In the genomic region with DNA sequence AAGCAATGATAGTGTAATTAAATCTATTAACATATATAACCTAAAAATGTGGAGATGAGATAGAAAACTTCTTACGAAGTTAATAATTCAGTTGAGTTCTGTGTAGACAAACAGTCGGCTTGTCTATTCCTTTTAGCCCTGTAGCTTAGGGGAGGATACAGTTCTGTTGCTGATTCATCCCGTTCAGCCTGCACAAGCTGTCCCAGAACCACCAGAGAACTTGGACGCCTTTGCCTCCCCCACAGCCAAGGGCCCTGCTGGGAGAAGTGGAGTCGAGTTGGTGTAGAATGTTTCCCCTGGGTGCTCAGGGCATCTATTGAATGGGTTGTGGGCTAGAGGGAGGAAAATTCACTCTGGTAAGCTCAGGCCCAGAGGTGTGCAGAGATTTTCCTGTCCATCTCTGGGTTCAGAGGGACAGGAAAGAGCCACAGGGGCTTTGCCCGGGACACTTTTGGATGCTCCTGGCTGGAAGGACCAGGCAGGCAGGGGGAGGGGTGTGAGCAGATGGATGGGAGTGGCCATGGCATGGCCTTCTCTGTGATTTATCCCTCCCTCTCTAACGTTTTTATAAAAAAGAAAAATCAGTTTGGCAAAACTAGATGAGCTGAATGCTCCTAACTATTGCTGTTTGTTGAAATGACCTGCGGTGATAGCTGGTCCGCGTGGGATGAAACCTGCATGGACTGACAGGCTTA, we compare ENCODE assay signal across 12 cellular contexts. TPM values are rescaled to one million over a fixed set of nuclear protein-coding genes. Genes with fewer than 3 reads are reported as not detected.
A peak's percentile ranks its signal among the peaks of the same experiment; 100 is the strongest.
DNase-seq lines count a peak whose midpoint lies in the region; ATAC-seq, FAIRE-seq and TF ChIP-seq lines count a peak whose summit lies in the region.
"Had no signal": no experiment of that assay in that cellular context is flagged by ENCODE, and none has a peak within 500 bp of the region (broad histone marks: within the 10 kb centered on the region; RNA-seq: fewer than 3 reads in every experiment).

No MANE protein-coding gene starts in this region.

- POLR2A ChIA-PET in CD8-positive, alpha-beta T cell (lab: Charles Lee): no interaction called here

- no peaks in the 10 kb centered on the region for H3K36me3 Mint-ChIP-seq in CD8-positive, alpha-beta T cell

- in situ Hi-C loops in ACHN (cut with HindIII; ENCODE audit: low pct_ligation_motif_present, low pct_unique_long_range_greater_than_20kb, low sequenced_read_pairs): no loop called here

- FAIRE-seq in frontal cortex (lab: Jason Lieb, UNC): no peak
- FAIRE-seq: kidney had no signal

- H3K9me3 ChIP-seq in CD8-positive, alpha-beta T cell (ENCODE audit: low read length): no peaks in the 10 kb centered on the region
- no peaks in the 10 kb centered on the region for H3K9me3 ChIP-seq in gastroesophageal sphincter

- DNase-seq in CD8-positive, alpha-beta T cell: no peak
- DNase-seq in RPMI7951 (ENCODE audit: low read depth): peak; percentile 84
- peak; percentile 89 for DNase-seq in posterior vena cava (ENCODE audit: low spot score)
- DNase-seq in dedifferentiated amniotic fluid mesenchymal stem cell (ENCODE audit: extremely low spot score): no peak
- DNase-seq in SHP77 treated with DMSO at 0.1 percent for 48 hours (lab: John Stamatoyannopoulos, UW): no peak
- no peak for DNase-seq in frontal cortex (ENCODE audit: low spot score in 2 of 2)
- no peak for DNase-seq in ACHN
- DNase-seq: NCI-H2171 had no signal

- no peaks in the 10 kb centered on the region for H3K27me3 ChIP-seq in CD8-positive, alpha-beta T cell (ENCODE audit: insufficient read depth, low read length)
- H3K27me3 ChIP-seq in gastroesophageal sphincter: no peaks in the 10 kb centered on the region

- no peak for TF ChIP-seq CTCF in CD8-positive, alpha-beta T cell (IDR thresholded peaks at IDR 0.05)
- TF ChIP-seq CTCF in gastroesophageal sphincter (IDR thresholded peaks at IDR 0.05): no peak

- H3K36me3 ChIP-seq in CD8-positive, alpha-beta T cell (ENCODE audit: insufficient read depth, low read length): no peaks in the 10 kb centered on the region
- H3K36me3 ChIP-seq in gastroesophageal sphincter: no peaks in the 10 kb centered on the region

- peaks cover 40% of the 10 kb centered on the region for H3K4me1 ChIP-seq in CD8-positive, alpha-beta T cell (ENCODE audit: insufficient read depth, low read length)
- H3K4me1 ChIP-seq in gastroesophageal sphincter: peaks cover 0 to 52% (median 11%) of the 10 kb centered on the region in 3 donors

- no peaks in the 10 kb centered on the region for H3K9me3 Mint-ChIP-seq in CD8-positive, alpha-beta T cell

- TF ChIP-seq EP300 in gastroesophageal sphincter (IDR thresholded peaks at IDR 0.05): no peak

- no peak for TF ChIP-seq POLR2A in gastroesophageal sphincter (IDR thresholded peaks at IDR 0.05)

- H3K27me3 Mint-ChIP-seq in CD8-positive, alpha-beta T cell (ENCODE audit: low read depth): peaks cover 2% of the 10 kb centered on the region

- WGBS in gastroesophageal sphincter (ENCODE audit: low coverage in 1 of 2), 2 donors: 50 to 65% methylated on average over 5 to 9 of the region's 10 CpGs

- ATAC-seq in CD8-positive, alpha-beta T cell: no peak
- ATAC-seq in gastroesophageal sphincter: peak; percentile 89

- H3K4me1 Mint-ChIP-seq in CD8-positive, alpha-beta T cell (ENCODE audit: low read depth): peaks cover 45% of the 10 kb centered on the region

- no peak overlapping the region for H3K27ac ChIP-seq in CD8-positive, alpha-beta T cell (ENCODE audit: low read depth, low read length)
- H3K27ac ChIP-seq in gastroesophageal sphincter: peak overlapping the region; percentile 26 to 79 (median 72)
- H3K27ac ChIP-seq: SK-N-MC had no signal

- CTCF ChIA-PET in CD8-positive, alpha-beta T cell (lab: Charles Lee): interaction anchor here (0.7 to 2.3 kb wide), 11 partner anchors 8 to 404 kb away, joined by 3 to 12 read pairs (median 3); no protein-coding TSS in a partner anchor

- intact Hi-C loops in CD8-positive, alpha-beta T cell (cut with DNase I, micrococcal nuclease): loop anchor here (2.0 to 5.0 kb wide), 4 partner anchors 75 to 155 kb away; partner anchors contain the start of gene MBP (in 1 of the 2)
- intact Hi-C loops in posterior vena cava (cut with DNase I): loop anchor here (5.0 to 10.0 kb wide), 3 partner anchors 72 to 210 kb away; partner anchors contain the start of gene MBP (in 1 of the 2)

- no peak overlapping the region for H3K4me3 ChIP-seq in CD8-positive, alpha-beta T cell (ENCODE audit: low read depth, low read length)
- H3K4me3 ChIP-seq in gastroesophageal sphincter: no peak overlapping the region
- H3K4me3 ChIP-seq: SK-N-MC had no signal

- peak overlapping the region; percentile 62 for H3K4me3 Mint-ChIP-seq in CD8-positive, alpha-beta T cell

- H3K27ac Mint-ChIP-seq in CD8-positive, alpha-beta T cell: no peak overlapping the region

RNA-seq across cellular contexts. Expression of gene GALR1, which starts 42.8 kb away (rescaled TPM):
- not detected for total RNA-seq in CD8-positive, alpha-beta T cell
- total RNA-seq in RPMI7951 (2014; rRNA removed; shearing (Covaris generic)): not detected in 2 replicates
- total RNA-seq in gastroesophageal sphincter: under 1 TPM; 0.12 to 0.62 (median 0.31) TPM
- under 1 TPM; under 0.01 to 0.05 TPM for total RNA-seq in posterior vena cava
- total RNA-seq in frontal cortex: under 0.01 TPM
- total RNA-seq: dermis blood vessel endothelial cell had no signal

Comparison
In these comparisons a context has a peak if more than half of its experiments do, and no peak if none do; other contexts are left out.
1. DNase-seq: peak in RPMI7951 (single experiment) and posterior vena cava (single experiment); none in CD8-positive, alpha-beta T cell (0 of 7), dedifferentiated amniotic fluid mesenchymal stem cell (single experiment), SHP77 treated with DMSO at 0.1 percent for 48 hours (single experiment), frontal cortex (0 of 2) and ACHN (single experiment).